ENCODE assay signal across 8 cellular contexts in the genomic region with DNA sequence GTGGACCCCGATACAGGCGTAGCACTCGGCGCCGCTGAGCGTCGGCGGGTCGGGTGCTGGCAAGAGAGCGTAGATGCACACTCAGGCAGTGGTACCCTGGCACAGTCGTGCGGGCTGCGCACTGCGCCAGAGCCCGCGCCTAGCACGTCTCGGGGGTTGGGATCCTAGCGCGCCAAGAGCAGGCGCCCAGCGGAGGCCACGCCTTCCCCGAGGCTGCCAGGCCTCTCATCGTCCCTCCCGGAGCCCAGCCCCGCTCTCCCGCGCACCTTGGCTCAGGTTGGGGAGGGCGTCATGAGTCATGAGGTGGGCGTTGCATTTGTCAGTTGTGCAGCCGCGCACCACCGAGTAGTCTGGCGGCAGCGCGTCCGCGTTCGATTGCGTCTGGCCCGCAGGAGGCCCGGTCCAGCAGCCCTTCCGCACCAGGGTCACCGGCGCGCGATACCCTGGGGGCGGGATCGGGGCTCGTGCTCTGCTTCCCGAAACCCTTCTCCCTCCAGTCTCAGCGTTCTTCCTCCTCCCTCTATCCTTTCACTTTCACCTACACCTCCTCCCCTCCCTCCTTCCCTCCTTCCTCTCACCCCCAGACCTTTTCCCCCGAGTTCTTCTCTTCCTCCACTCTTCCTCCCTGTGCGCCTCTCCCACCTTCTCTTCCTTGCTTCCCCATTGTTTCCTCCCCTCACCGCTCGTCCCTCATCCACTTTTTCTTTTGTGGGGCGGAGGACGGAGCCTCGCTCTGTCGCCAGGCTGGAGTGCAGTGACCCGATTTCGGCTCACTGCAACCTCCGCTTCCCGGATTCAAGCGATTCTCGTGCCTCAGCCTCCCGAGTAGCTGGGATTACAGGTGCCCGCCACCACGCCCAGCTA. TPM values are rescaled to one million over a fixed set of nuclear protein-coding genes. Genes with fewer than 3 reads are reported as not detected.
DNase-seq lines count a peak whose midpoint lies in the region; ATAC-seq, FAIRE-seq and TF ChIP-seq lines count a peak whose summit lies in the region.

No MANE protein-coding gene starts in this region.

- no peak for TF ChIP-seq POLR2A in GM12892 (IDR thresholded peaks at IDR 0.05; ENCODE audit: low read depth, low read length)

- peaks cover 3% of the 10 kb centered on the region for H3K4me1 ChIP-seq in NT2/D1 (ENCODE audit: insufficient read depth, insufficient read length)
- no peaks in the 10 kb centered on the region for H3K4me1 ChIP-seq in psoas muscle

- 14 to 18% (median 16%) methylated on average over 54 to 70 of the region's 70 CpGs for WGBS in psoas muscle, 3 donors

- H3K4me3 ChIP-seq in NT2/D1 (ENCODE audit: insufficient read length, low read depth) (peak overlapping the region; percentile 60), psoas muscle (peak overlapping the region; percentile 56)

- no peak overlapping the region for H3K27ac ChIP-seq in psoas muscle

- DNase-seq in GM12892 (ENCODE audit: insufficient read length) = peak; percentile 15
- no peak for DNase-seq in NT2/D1 (ENCODE audit: low read depth, low spot score)
- DNase-seq in activated naive CD4-positive, alpha-beta T cell treated with anti-CD3 and anti-CD28 coated beads, Interleukin-2, amount 50 U/mL, for 16 hours = peak; percentile 79
- DNase-seq in left cardiac atrium = peak; percentile 45
- peak in 1 of 2 donors; percentile 42 for DNase-seq in psoas muscle
- no peak for DNase-seq in urothelium cell line (ENCODE audit: low spot score)
- no peak for DNase-seq in midbrain (lab: John Stamatoyannopoulos, UW)

- H3K9ac ChIP-seq in NT2/D1 (ENCODE audit: insufficient read length, low read depth) = peak overlapping the region; percentile 64

- H3K9me3 ChIP-seq in NT2/D1 (ENCODE audit: insufficient read depth, low read length) (no peaks in the 10 kb centered on the region; the same call in 1 of the 2 replicates), psoas muscle (no peaks in the 10 kb centered on the region)

- H3K36me3 ChIP-seq in NT2/D1 (ENCODE audit: insufficient read depth, insufficient read length, low read length) (no peaks in the 10 kb centered on the region), psoas muscle (ENCODE audit: insufficient read depth in 1 of 2, low read depth in 1 of 2) (peaks cover 0 to 2% of the 10 kb centered on the region in 2 donors)

- ATAC-seq in left cardiac atrium (peak; percentile 62 to 95), psoas muscle (no peak), GM19324 (IDR thresholded peaks at IDR 0.05; ENCODE audit: low FRiP score, unreplicated experiment) (no peak)

- TF ChIP-seq CTCF in psoas muscle (IDR thresholded peaks at IDR 0.05) = no peak

- no peak for FAIRE-seq in GM12892 (lab: Jason Lieb, UNC)
- no peak for FAIRE-seq in urothelium cell line (lab: Jason Lieb, UNC)

- intact Hi-C loops in left cardiac atrium (cut with DNase I) = no loop called here
- intact Hi-C loops in psoas muscle (cut with DNase I) = no loop called here

- H3K27me3 ChIP-seq in NT2/D1 (ENCODE audit: insufficient read depth, insufficient read length) (peaks cover 37% of the 10 kb centered on the region), psoas muscle (ENCODE audit: insufficient read depth in 3 of 3, low read length in 2 of 3) (peaks cover 0 to 36% (median 23%) of the 10 kb centered on the region in 3 donors)

RNA-seq across cellular contexts. Expression of a gene that starts 3.5 kb away (rescaled TPM):
- not detected for polyA plus RNA-seq in GM12892 (2012; ENCODE audit: missing spikeins)
- total RNA-seq in left cardiac atrium (1 to 10 TPM; 1.3 to 2.1 TPM), psoas muscle (under 1 TPM; 0.23 to 0.79 (median 0.58) TPM)
- polyA plus RNA-seq in psoas muscle = under 1 TPM; 0.22 to 0.27 (median 0.26) TPM

RNA-seq across cellular contexts. Expression of a gene that starts 18.0 kb away (rescaled TPM):
- 41.1 TPM for polyA plus RNA-seq in GM12892 (2012; ENCODE audit: missing spikeins)
- total RNA-seq in left cardiac atrium (1 to 10 TPM in 1 of 2 donors, under 1 TPM in 1; 0.71 to 1.4 TPM), psoas muscle (under 1 TPM; 0.26 to 0.89 (median 0.40) TPM)
- polyA plus RNA-seq in psoas muscle = under 1 TPM; 0.09 to 0.43 (median 0.21) TPM

RNA-seq across cellular contexts. Expression of a gene that starts 28.3 kb away (rescaled TPM):
- polyA plus RNA-seq in GM12892 (2012; ENCODE audit: missing spikeins) = 8.4 TPM
- total RNA-seq in left cardiac atrium = 10 to 100 TPM in 1 of 2 donors, 1 to 10 TPM in 1; 9.5 to 10.7 TPM
- total RNA-seq in psoas muscle = 1 to 10 TPM; 3.1 to 8.7 (median 4.6) TPM
- 1 to 10 TPM in 2 of 3 donors, under 1 TPM in 1; 0.79 to 7.8 (median 1.0) TPM for polyA plus RNA-seq in psoas muscle

RNA-seq across cellular contexts. Expression of a gene that starts 44.0 kb away (rescaled TPM):
- 21.9 TPM for polyA plus RNA-seq in GM12892 (2012; ENCODE audit: missing spikeins)
- total RNA-seq in left cardiac atrium (10 to 100 TPM; 19.4 to 22.1 TPM), psoas muscle (10 to 100 TPM; 11.6 to 27.1 (median 15.1) TPM)
- 10 to 100 TPM; 10.1 to 29.1 (median 13.7) TPM for polyA plus RNA-seq in psoas muscle

Comparison
In these comparisons a context has a peak if more than half of its experiments do, and no peak if none do; other contexts are left out.
1. DNase-seq: peak in GM12892 (single experiment), activated naive CD4-positive, alpha-beta T cell treated with anti-CD3 and anti-CD28 coated beads, Interleukin-2, amount 50 U/mL, for 16 hours (single experiment) and left cardiac atrium (single experiment); none in NT2/D1 (single experiment), urothelium cell line (single experiment) and midbrain (single experiment).
2. ATAC-seq: peak in left cardiac atrium (2 of 2); none in psoas muscle (0 of 4) and GM19324 (single experiment).